In genomic region chr2:241545113-241545512, GRCh38 we compare ENCODE assay signal across 17 cellular contexts.
DNase-seq lines count a peak whose midpoint lies in the region; ATAC-seq, FAIRE-seq and TF ChIP-seq lines count a peak whose summit lies in the region.
"Had no signal": no experiment of that assay in that cellular context is flagged by ENCODE, and none has a peak within 500 bp of the region (broad histone marks: within the 10 kb centered on the region; RNA-seq: fewer than 3 reads in every experiment).

No MANE protein-coding gene starts in this region.

- no peak for ATAC-seq in GM18870 (IDR thresholded peaks at IDR 0.05; ENCODE audit: unreplicated experiment)

- DNase-seq in AG08395 (ENCODE audit: low spot score) (peak; percentile 72), H54 (ENCODE audit: insufficient read length, low spot score) (peak; percentile 61), astrocyte of the hippocampus (ENCODE audit: low read depth, low spot score) (peak; percentile 85), iris pigment epithelial cell (ENCODE audit: low read depth) (peak; percentile 76), NCI-H1092 treated with DMSO at 0.1 percent for 48 hours (lab: John Stamatoyannopoulos, UW) (no peak), SIG-M5 treated with dmso at 0.1 percent for 504 hours (lab: John Stamatoyannopoulos, UW; ENCODE audit: unreplicated experiment) (no peak), GDM1 (lab: John Stamatoyannopoulos, UW) (no peak)
- DNase-seq: activated CD4-positive, alpha-beta T cell treated with anti-CD3 and anti-CD28 coated beads, Interleukin-2, amount 50 U/mL, for 4 hours; activated T-cell treated with anti-CD3 and anti-CD28 coated beads, Interleukin-2, amount 50 U/mL, for 48 hours; H9; NCI-H1105; nucleus accumbens; SHP77; stimulated activated CD4-positive, alpha-beta T cell treated with anti-CD3 and anti-CD28 coated beads, Interleukin-4, amount 100 ng/mL, for 4 hours; T1000; tibial artery had no signal

- TF ChIP-seq POLR2A in H54 (IDR thresholded peaks at IDR 0.05; ENCODE audit: low read depth, low read length) = no peak

- FAIRE-seq in H54 (lab: Jason Lieb, UNC) = no peak

Comparison
In these comparisons a context has a peak if more than half of its experiments do, and no peak if none do; other contexts are left out.
1. DNase-seq: peak in AG08395 (single experiment), H54 (single experiment), astrocyte of the hippocampus (single experiment) and iris pigment epithelial cell (single experiment); none in NCI-H1092 treated with DMSO at 0.1 percent for 48 hours (single experiment), SIG-M5 treated with dmso at 0.1 percent for 504 hours (single experiment) and GDM1 (single experiment).